ENCODE assay signal across 31 cellular contexts in genomic region chr3:173870976-173871375, GRCh38.
"Had no signal": no experiment of that assay in that cellular context is flagged by ENCODE, and none has a peak within 500 bp of the region (broad histone marks: within the 10 kb centered on the region; RNA-seq: fewer than 3 reads in every experiment).

No MANE protein-coding gene starts in this region.

- H3K27me3 Mint-ChIP-seq: dendritic cell treated with granulocyte-macrophage colony-stimulating factor and Interleukin-4, amounts not matched to agents 40 ng/mL and 50 ng/mL, for 4 days; memory B cell; naive thymus-derived CD4-positive, alpha-beta T cell had no signal

- H3K36me3 Mint-ChIP-seq: immature natural killer cell; memory B cell; naive thymus-derived CD4-positive, alpha-beta T cell; stimulated activated effector memory CD8-positive, alpha-beta T cell treated with anti-CD3 and anti-CD28 coated beads, Interleukin-12 subunit alpha, Interleukin-12 subunit beta, amount 100 ng/mL, for 72 hours had no signal

- H3K36me3 ChIP-seq: colonic mucosa, lower lobe of right lung, neural progenitor cell, prostate gland, right atrium auricular region, stomach, thyroid gland, vagina had no signal

- H3K9me3 ChIP-seq: colonic mucosa, lower lobe of right lung, prostate gland, right atrium auricular region, stomach, thyroid gland, vagina had no signal

- H3K4me3 Mint-ChIP-seq: dendritic cell treated with granulocyte-macrophage colony-stimulating factor and Interleukin-4, amounts not matched to agents 40 ng/mL and 50 ng/mL, for 4 days; endodermal cell; immature natural killer cell; memory B cell; naive thymus-derived CD4-positive, alpha-beta T cell; nephron; neural progenitor cell; stimulated activated effector memory CD8-positive, alpha-beta T cell treated with anti-CD3 and anti-CD28 coated beads, Interleukin-12 subunit alpha, Interleukin-12 subunit beta, amount 100 ng/mL, for 72 hours had no signal

- H3K4me1 Mint-ChIP-seq: immature natural killer cell; memory B cell; naive thymus-derived CD4-positive, alpha-beta T cell; nephron; stimulated activated effector memory CD8-positive, alpha-beta T cell treated with anti-CD3 and anti-CD28 coated beads, Interleukin-12 subunit alpha, Interleukin-12 subunit beta, amount 100 ng/mL, for 72 hours had no signal

- DNase-seq: colonic mucosa; effector CD8-positive, alpha-beta T cell; endodermal cell; foreskin melanocyte; hypothalamus; immature natural killer cell; islet precursor cell; kidney glomerular epithelial cell; left ventricle myocardium superior; lower lobe of right lung; midbrain; naive thymus-derived CD4-positive, alpha-beta T cell; stimulated activated CD4-positive, alpha-beta T cell treated with anti-CD3 and anti-CD28 coated beads, Interleukin-12 subunit alpha, Interleukin-12 subunit beta, amount 100 ng/mL, for 4 hours; stimulated activated CD4-positive, alpha-beta T cell treated with anti-CD3 and anti-CD28 coated beads, Interleukin-1b, Interleukin-23, amount 100 ng/mL, for 48 hours; stimulated activated CD4-positive, alpha-beta T cell treated with anti-CD3 and anti-CD28 coated beads, Interleukin-4, amount 100 ng/mL, for 1 hour; stimulated activated naive CD4-positive, alpha-beta T cell treated with Interleukin-2 at 50 U/mL for 16 hours; stomach; thyroid gland; trophoblast cell had no signal

- H3K9ac ChIP-seq: neural progenitor cell had no signal

- H3K27ac ChIP-seq: colonic mucosa, epithelial cell of prostate, lower lobe of right lung, neural progenitor cell, prostate gland, right atrium auricular region, stomach, thyroid gland, vagina had no signal

- H3K27ac Mint-ChIP-seq: dendritic cell treated with granulocyte-macrophage colony-stimulating factor and Interleukin-4, amounts not matched to agents 40 ng/mL and 50 ng/mL, for 4 days; endodermal cell; immature natural killer cell; memory B cell; naive thymus-derived CD4-positive, alpha-beta T cell; nephron; neural progenitor cell; stimulated activated effector memory CD8-positive, alpha-beta T cell treated with anti-CD3 and anti-CD28 coated beads, Interleukin-12 subunit alpha, Interleukin-12 subunit beta, amount 100 ng/mL, for 72 hours had no signal

- H3K4me3 ChIP-seq: colonic mucosa, lower lobe of right lung, neural progenitor cell, prostate gland, right atrium auricular region, smooth muscle cell, stomach, thyroid gland, vagina had no signal

- ATAC-seq: esophagus mucosa; left ventricle myocardium superior; lower lobe of right lung; naive thymus-derived CD4-positive, alpha-beta T cell; sciatic nerve; stimulated activated effector memory CD8-positive, alpha-beta T cell treated with anti-CD3 and anti-CD28 coated beads, Interleukin-12 subunit alpha, Interleukin-12 subunit beta, amount 100 ng/mL, for 72 hours had no signal

- H3K9me3 Mint-ChIP-seq: dendritic cell treated with granulocyte-macrophage colony-stimulating factor and Interleukin-4, amounts not matched to agents 40 ng/mL and 50 ng/mL, for 4 days; endodermal cell; nephron had no signal
